23 cellular contexts compared by ENCODE assay signal in genomic region chr20:46541229-46541935, GRCh38. TPM values are rescaled to one million over a fixed set of nuclear protein-coding genes. Genes with fewer than 3 reads are reported as not detected.
DNase-seq lines count a peak whose midpoint lies in the region; ATAC-seq and FAIRE-seq lines count a peak whose summit lies in the region.
"Had no signal": no experiment of that assay in that cellular context is flagged by ENCODE, and none has a peak within 500 bp of the region (broad histone marks: within the 10 kb centered on the region; RNA-seq: fewer than 3 reads in every experiment).

No MANE protein-coding gene starts in this region.

- no peaks in the 10 kb centered on the region for H3K36me3 ChIP-seq in BLaER1
- no peaks in the 10 kb centered on the region for H3K36me3 ChIP-seq in mesenchymal stem cell (ENCODE audit: control insufficient read depth in 1 of 2, insufficient read depth in 2 of 2, low read depth in 1 of 2, low read length in 2 of 2)
- H3K36me3 ChIP-seq: BE2C, HAP-1 had no signal

- no peaks in the 10 kb centered on the region for H3K79me1 ChIP-seq in mesenchymal stem cell (replicated peaks; ENCODE audit: low read length, poor library complexity, severe bottlenecking)

- no peaks in the 10 kb centered on the region for H3K9me3 Mint-ChIP-seq in activated T-cell treated with anti-CD3 and anti-CD28 coated beads, Interleukin-2, amount 50 U/mL, for 4 hours
- H3K9me3 Mint-ChIP-seq: CD8-positive, alpha-beta T cell had no signal

- peak; percentile 34 for DNase-seq in ELF-1 (ENCODE audit: low read depth, low spot score)
- no peak for DNase-seq in HTR-8/SVneo (ENCODE audit: insufficient read length, low spot score)
- no peak for DNase-seq in mesenchymal stem cell
- no peak for DNase-seq in amniotic stem cell (lab: John Stamatoyannopoulos, UW)
- DNase-seq in activated T-cell treated with anti-CD3 and anti-CD28 coated beads, Interleukin-2, amount 50 U/mL, for 4 hours, result no peak
- DNase-seq in A172 (ENCODE audit: low spot score), result no peak
- DNase-seq: ACHN; BE2C; Calu3; CD8-positive, alpha-beta T cell; DND-41; EL; IMR-90; Karpas-422; KBM-7 had no signal

- H2BK5ac ChIP-seq in mesenchymal stem cell (ENCODE audit: low read depth, low read length, poor library complexity, severe bottlenecking), result no peak overlapping the region

- H3K9ac ChIP-seq in BLaER1 (no peak overlapping the region), mesenchymal stem cell (ENCODE audit: low read length) (no peak overlapping the region)

- no peak overlapping the region for H3K14ac ChIP-seq in mesenchymal stem cell (ENCODE audit: low read length in 2 of 2)

- H3K4me3 Mint-ChIP-seq in activated T-cell treated with anti-CD3 and anti-CD28 coated beads, Interleukin-2, amount 50 U/mL, for 4 hours, result no peak overlapping the region
- H3K4me3 Mint-ChIP-seq: CD8-positive, alpha-beta T cell had no signal

- no peaks in the 10 kb centered on the region for H4K20me1 ChIP-seq in BLaER1

- H3K4me1 Mint-ChIP-seq in activated T-cell treated with anti-CD3 and anti-CD28 coated beads, Interleukin-2, amount 50 U/mL, for 4 hours (ENCODE audit: low read depth), result peaks cover 8% of the 10 kb centered on the region

- no peaks in the 10 kb centered on the region for H3K36me3 Mint-ChIP-seq in activated T-cell treated with anti-CD3 and anti-CD28 coated beads, Interleukin-2, amount 50 U/mL, for 4 hours (ENCODE audit: insufficient read depth)
- H3K36me3 Mint-ChIP-seq: CD8-positive, alpha-beta T cell had no signal

- H2AK5ac ChIP-seq in mesenchymal stem cell (ENCODE audit: low read length, severe bottlenecking), result no peak overlapping the region

- no peak overlapping the region for H2AFZ ChIP-seq in mesenchymal stem cell (ENCODE audit: low read depth, low read length)

- H4K8ac ChIP-seq in mesenchymal stem cell (ENCODE audit: low read length), result peak overlapping the region; percentile 14

- H3K4me3 ChIP-seq in BLaER1, result no peak overlapping the region
- no peak overlapping the region for H3K4me3 ChIP-seq in mesenchymal stem cell (ENCODE audit: insufficient read depth in 1 of 2, low read depth in 1 of 2, low read length in 2 of 2)
- H3K4me3 ChIP-seq: HAP-1 had no signal

- no peak overlapping the region for H2BK12ac ChIP-seq in mesenchymal stem cell (ENCODE audit: low read length in 2 of 2)

- H4K91ac ChIP-seq in mesenchymal stem cell (ENCODE audit: low read length), result no peak overlapping the region

- H3K4ac ChIP-seq in mesenchymal stem cell (ENCODE audit: low read depth in 1 of 2, low read length in 2 of 2), result no peak overlapping the region

- H3K27me3 ChIP-seq in BLaER1 (peaks cover 13% of the 10 kb centered on the region), mesenchymal stem cell (ENCODE audit: control insufficient read depth in 1 of 2, insufficient read depth in 1 of 2, low read length in 2 of 2) (peaks cover 4 to 51% of the 10 kb centered on the region in 2 experiments)

- no peak overlapping the region for H3K23ac ChIP-seq in mesenchymal stem cell (ENCODE audit: low read length in 2 of 2)

- ATAC-seq in HG03135 (IDR thresholded peaks at IDR 0.05; ENCODE audit: unreplicated experiment), result no peak
- no peak for ATAC-seq in activated T-cell treated with anti-CD3 and anti-CD28 coated beads, Interleukin-2, amount 50 U/mL, for 4 hours
- ATAC-seq: CD8-positive, alpha-beta T cell had no signal

- no peak overlapping the region for H2BK15ac ChIP-seq in mesenchymal stem cell (ENCODE audit: low read depth, poor library complexity, severe bottlenecking)

- H2BK120ac ChIP-seq in mesenchymal stem cell (ENCODE audit: low read depth, low read length), result no peak overlapping the region

- H3K4me2 ChIP-seq in BLaER1 (peak overlapping the region; percentile 24; the same call in 1 of the 2 replicates), mesenchymal stem cell (ENCODE audit: low read length, poor library complexity, severe bottlenecking) (no peak overlapping the region)

- no peak overlapping the region for H3K18ac ChIP-seq in mesenchymal stem cell (ENCODE audit: low read depth in 1 of 2, low read length in 2 of 2)

- no peak overlapping the region for H3K27ac ChIP-seq in BLaER1
- H3K27ac ChIP-seq in mesenchymal stem cell (ENCODE audit: low read length, poor library complexity, severe bottlenecking), result no peak overlapping the region

- WGBS in mesenchymal stem cell, result 88% methylated on average over 35 of the region's 36 CpGs

- peaks cover 13% of the 10 kb centered on the region for H3K27me3 Mint-ChIP-seq in activated T-cell treated with anti-CD3 and anti-CD28 coated beads, Interleukin-2, amount 50 U/mL, for 4 hours (ENCODE audit: low read depth)

- no peaks in the 10 kb centered on the region for H3K9me3 ChIP-seq in BLaER1
- no peaks in the 10 kb centered on the region for H3K9me3 ChIP-seq in mesenchymal stem cell (ENCODE audit: control insufficient read depth, low read length)
- H3K9me3 ChIP-seq: BE2C, HAP-1 had no signal

- FAIRE-seq in HTR-8/SVneo (lab: Jason Lieb, UNC), result peak; percentile 55
- FAIRE-seq: A204.1, G401.6, GM12891, GM19239 had no signal

- H3K4me1 ChIP-seq in BLaER1 (peaks cover 45% of the 10 kb centered on the region), mesenchymal stem cell (ENCODE audit: control insufficient read depth, insufficient read depth, low read depth, low read length) (no peaks in the 10 kb centered on the region)
- H3K4me1 ChIP-seq: BE2C, HAP-1 had no signal

RNA-seq across cellular contexts. Expression of gene OCSTAMP, which starts 9.1 kb away (rescaled TPM):
- not detected for polyA plus RNA-seq in mesenchymal stem cell (2013, experiment 1 of 2)
- not detected for polyA plus RNA-seq in mesenchymal stem cell (2013, experiment 2 of 2)
- under 1 TPM in 1 of 3 donors, not detected in 2; 0.16 TPM for total RNA-seq in activated T-cell treated with anti-CD3 and anti-CD28 coated beads, Interleukin-2, amount 50 U/mL, for 4 hours
- total RNA-seq in A172 (2014; rRNA removed; shearing (Covaris generic)), result not detected in 2 replicates
- total RNA-seq: Calu3; CD8-positive, alpha-beta T cell; HT-29; IMR-90 had no signal
- polyA plus RNA-seq: IMR-90 had no signal

RNA-seq across cellular contexts. Expression of gene ZNF334, which starts 28.0 kb away (rescaled TPM):
- polyA plus RNA-seq in mesenchymal stem cell (2013, experiment 1 of 2), result 2.8 TPM
- 2.6 TPM for polyA plus RNA-seq in mesenchymal stem cell (2013, experiment 2 of 2)
- under 1 TPM; 0.42 to 0.63 (median 0.49) TPM for total RNA-seq in activated T-cell treated with anti-CD3 and anti-CD28 coated beads, Interleukin-2, amount 50 U/mL, for 4 hours
- total RNA-seq in A172 (2014; rRNA removed; shearing (Covaris generic)), result 0.12 TPM in 1 of 2 replicates, not detected in the other
- total RNA-seq: Calu3 had no signal
